ENCODE assay signal across 4 cellular contexts in the genomic region with DNA sequence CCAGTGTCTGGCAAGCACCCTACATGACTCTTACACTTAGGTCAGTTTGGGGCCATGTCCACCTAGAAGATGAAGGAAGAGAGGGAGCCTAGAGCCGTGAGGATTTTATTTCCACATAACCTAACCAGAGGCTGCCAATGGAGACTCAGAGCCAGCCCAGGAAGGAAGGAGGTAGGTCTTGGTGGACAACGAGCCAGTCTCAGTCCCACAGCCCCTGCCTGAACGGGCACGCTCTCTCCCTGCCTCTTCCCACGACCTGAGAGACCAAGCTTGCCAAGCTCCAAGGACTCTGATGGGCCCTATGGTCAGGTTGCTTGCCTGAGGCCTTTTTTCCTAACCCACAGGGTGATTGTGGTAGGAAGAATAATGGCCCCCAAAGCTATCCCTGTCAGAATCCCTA.
"Had no signal": no experiment of that assay in that cellular context is flagged by ENCODE, and none has a peak within 500 bp of the region (broad histone marks: within the 10 kb centered on the region; RNA-seq: fewer than 3 reads in every experiment).

No MANE protein-coding gene starts in this region.

- H3K4me2 ChIP-seq: GM23338 had no signal

- H3K4me3 ChIP-seq: GM23338 had no signal

- ATAC-seq: GM23338 had no signal

- H2AFZ ChIP-seq: GM23338 had no signal

- DNase-seq: H9, HCEC 1CT, IMR-90 had no signal

- H3K4me3 Mint-ChIP-seq: GM23338, H9 had no signal

- H3K27ac Mint-ChIP-seq: GM23338 had no signal
